16 cellular contexts compared by ENCODE assay signal in the genomic region with DNA sequence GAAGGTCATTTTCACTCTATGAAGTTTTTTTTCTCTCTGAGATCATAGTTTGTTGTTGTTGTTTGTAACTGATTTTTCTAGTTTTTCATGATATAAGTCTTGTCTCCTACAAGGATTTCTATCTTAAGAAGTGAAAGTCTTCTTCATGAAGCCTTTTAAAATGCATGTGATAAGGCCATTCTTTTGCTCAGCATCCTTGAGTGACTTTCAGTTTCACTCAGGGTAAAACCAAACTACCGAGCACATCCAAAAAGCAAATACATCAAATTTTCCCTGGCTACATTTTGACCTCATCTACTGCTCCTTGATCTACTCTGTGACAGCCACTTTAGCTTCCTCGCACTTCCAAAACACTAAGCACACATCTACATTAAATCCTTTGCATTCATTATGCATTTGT.
A peak's percentile ranks its signal among the peaks of the same experiment; 100 is the strongest.
DNase-seq lines count a peak whose midpoint lies in the region; ATAC-seq and TF ChIP-seq lines count a peak whose summit lies in the region.
"Had no signal": no experiment of that assay in that cellular context is flagged by ENCODE, and none has a peak within 500 bp of the region (broad histone marks: within the 10 kb centered on the region; RNA-seq: fewer than 3 reads in every experiment).

No MANE protein-coding gene starts in this region.

- no peak overlapping the region for H3K4me2 ChIP-seq in Karpas-422 (ENCODE audit: low read depth, low read length, poor library complexity, severe bottlenecking)
- no peak overlapping the region for H3K4me2 ChIP-seq in SU-DHL-6 (ENCODE audit: low read depth, low read length, poor library complexity, severe bottlenecking)

- peaks cover 13% of the 10 kb centered on the region for H3K9me3 ChIP-seq in Karpas-422 (ENCODE audit: low read length)
- H3K9me3 ChIP-seq in SU-DHL-6 (ENCODE audit: insufficient read depth, low read length), result 0 out of 2 replicates have a peak, but pooled peaks cover 3% of the 10 kb centered on the region
- H3K9me3 ChIP-seq: BE2C had no signal

- H3K27ac ChIP-seq in Karpas-422 (ENCODE audit: low read length) (no peak overlapping the region), SU-DHL-6 (ENCODE audit: low read depth, low read length) (no peak overlapping the region), caudate nucleus (ENCODE audit: low read depth, low read length) (no peak overlapping the region)
- H3K27ac ChIP-seq: GM23248 had no signal

- H3K9me2 ChIP-seq in Karpas-422 (replicated peaks; ENCODE audit: insufficient read depth, low read length) (no peaks in the 10 kb centered on the region), SU-DHL-6 (replicated peaks; ENCODE audit: insufficient read depth, low read length) (no peaks in the 10 kb centered on the region)

- H4K20me1 ChIP-seq in Karpas-422 (ENCODE audit: insufficient read depth, low read depth, low read length) (no peaks in the 10 kb centered on the region), SU-DHL-6 (ENCODE audit: low read depth, low read length) (no peaks in the 10 kb centered on the region)

- H3K79me2 ChIP-seq in Karpas-422 (ENCODE audit: low read length) (no peaks in the 10 kb centered on the region), SU-DHL-6 (ENCODE audit: insufficient read depth, low read length) (no peaks in the 10 kb centered on the region)

- H2AFZ ChIP-seq in Karpas-422 (ENCODE audit: low read length) (0 out of 2 replicates have a peak overlapping the region, but pooled peaks have one; percentile 43), SU-DHL-6 (ENCODE audit: low read depth, low read length, severe bottlenecking) (peak overlapping the region; percentile 6)
- H2AFZ ChIP-seq: GM23248 had no signal

- H3K36me3 ChIP-seq in Karpas-422 (ENCODE audit: insufficient read depth, low read length) (no peaks in the 10 kb centered on the region), SU-DHL-6 (ENCODE audit: low read length) (no peaks in the 10 kb centered on the region)
- H3K36me3 ChIP-seq: BE2C had no signal

- H3K27me3 ChIP-seq in Karpas-422 (ENCODE audit: low read length) (no peaks in the 10 kb centered on the region), SU-DHL-6 (ENCODE audit: low read length) (no peaks in the 10 kb centered on the region)
- H3K27me3 ChIP-seq: BE2C had no signal

- peak; percentile 63 for ATAC-seq in GM18867 (IDR thresholded peaks at IDR 0.05; ENCODE audit: unreplicated experiment)
- no peak for ATAC-seq in GM19455 (IDR thresholded peaks at IDR 0.05; ENCODE audit: unreplicated experiment)
- ATAC-seq: HepG2 had no signal

- no peaks in the 10 kb centered on the region for H3F3A ChIP-seq in SU-DHL-6 (ENCODE audit: insufficient read depth)

- H3K4me3 ChIP-seq in Karpas-422 (ENCODE audit: low read length) (no peak overlapping the region), SU-DHL-6 (ENCODE audit: insufficient read depth, low read length, poor library complexity, severe bottlenecking) (no peak overlapping the region)
- H3K4me3 ChIP-seq: GM23248 had no signal

- no peak overlapping the region for H3K9ac ChIP-seq in Karpas-422 (ENCODE audit: low read length)
- no peak overlapping the region for H3K9ac ChIP-seq in SU-DHL-6 (ENCODE audit: low read length)
- H3K9ac ChIP-seq: GM23248 had no signal

- no peak for TF ChIP-seq CTCF in SU-DHL-6 (IDR thresholded peaks at IDR 0.05; ENCODE audit: insufficient read depth, low read length, poor library complexity, severe bottlenecking)

- H3K4me1 ChIP-seq in Karpas-422 (ENCODE audit: low read length), result no peaks in the 10 kb centered on the region
- H3K4me1 ChIP-seq: BE2C had no signal

- DNase-seq in Karpas-422, result no peak
- DNase-seq in NCI-H226, result no peak
- DNase-seq in caudate nucleus (lab: John Stamatoyannopoulos, UW), result no peak
- DNase-seq: ACHN; BE2C; C1 segment of cervical spinal cord; CD4-positive, CD25-positive, alpha-beta regulatory T cell; CD8-positive, alpha-beta memory T cell; COR-L47; GM23248; HCEC 1CT; KBM-7 had no signal
